ENCODE assay signal across 9 cellular contexts in the genomic region with DNA sequence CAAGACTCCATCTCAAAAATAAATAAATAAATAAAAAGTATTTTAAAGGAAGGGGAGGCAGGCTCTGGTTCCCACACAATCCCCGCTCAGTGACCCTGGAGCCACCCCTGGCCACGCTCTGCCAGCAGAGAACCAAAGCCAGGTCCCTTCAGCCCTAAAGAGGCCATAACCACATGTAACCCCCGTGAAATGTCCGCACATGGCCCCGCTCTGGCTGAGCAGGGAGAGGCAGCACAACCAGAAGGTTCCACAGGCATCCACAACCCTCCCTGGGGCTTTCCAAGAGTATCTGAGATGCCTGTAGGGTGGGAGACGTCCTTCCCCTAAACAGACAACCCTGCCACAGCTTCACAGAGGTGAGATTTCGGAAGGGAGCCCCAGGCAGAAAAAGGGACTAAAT. TPM values are rescaled to one million over a fixed set of nuclear protein-coding genes. Genes with fewer than 3 reads are reported as not detected.
DNase-seq lines count a peak whose midpoint lies in the region; ATAC-seq and TF ChIP-seq lines count a peak whose summit lies in the region.
"Had no signal": no experiment of that assay in that cellular context is flagged by ENCODE, and none has a peak within 500 bp of the region (broad histone marks: within the 10 kb centered on the region; RNA-seq: fewer than 3 reads in every experiment).

No MANE protein-coding gene starts in this region.

- no peak for DNase-seq in activated CD8-positive, alpha-beta T cell treated with anti-CD3 and anti-CD28 coated beads for 36 hours
- DNase-seq in right cardiac atrium (peak in 2 of 3 donors; percentile 27 to 33), SIG-M5 (lab: John Stamatoyannopoulos, UW) (no peak), hypothalamus (lab: John Stamatoyannopoulos, UW) (no peak), putamen (ENCODE audit: low spot score) (no peak)
- DNase-seq in stimulated activated effector memory CD8-positive, alpha-beta T cell treated with anti-CD3 and anti-CD28 coated beads, Interleukin-12 subunit alpha, Interleukin-12 subunit beta, amount 100 ng/mL, for 72 hours (ENCODE audit: low spot score in 2 of 2), result no peak
- DNase-seq: SW 1271 had no signal

- H3K4me1 ChIP-seq in HEK293 (ENCODE audit: control insufficient read depth, insufficient read depth, low read length) (peaks cover 17% of the 10 kb centered on the region), right cardiac atrium (ENCODE audit: control insufficient read depth, insufficient read depth, low read length) (peaks cover 13% of the 10 kb centered on the region)

- H3K27me3 Mint-ChIP-seq in activated CD8-positive, alpha-beta T cell treated with anti-CD3 and anti-CD28 coated beads for 36 hours, result no peaks in the 10 kb centered on the region

- POLR2A ChIA-PET in HEK293 (lab: Yijun Ruan, JAX), result interaction anchor here (1.1 to 2.9 kb wide), 7 partner anchors 11 to 346 kb away, joined by 4 to 21 read pairs (median 11); a partner anchor contains a TSS
- POLR2A ChIA-PET in activated CD8-positive, alpha-beta T cell treated with anti-CD3 and anti-CD28 coated beads for 36 hours (lab: Charles Lee), result interaction anchor here (0.6 to 4.0 kb wide), 3 partner anchors 12 to 377 kb away, joined by 3 to 40 read pairs (median 6); no protein-coding TSS in a partner anchor

- no peaks in the 10 kb centered on the region for H3K9me3 ChIP-seq in HEK293 (ENCODE audit: control insufficient read depth, insufficient read depth, low read depth, low read length)
- H3K9me3 ChIP-seq in right cardiac atrium (ENCODE audit: control insufficient read depth, low read length), result no peaks in the 10 kb centered on the region

- peak overlapping the region; percentile 73; the same call in 1 of the 2 replicates for H3K4me3 ChIP-seq in HEK293 (ENCODE audit: low read depth, low read length)
- peak overlapping the region; percentile 94 for H3K4me3 ChIP-seq in right cardiac atrium (ENCODE audit: low read length)

- H3K27ac ChIP-seq in HEK293 (ENCODE audit: extremely low read depth, low read depth, low read length), result no peak overlapping the region; the same call in 1 of the 2 replicates
- H3K27ac ChIP-seq in right cardiac atrium (ENCODE audit: low read length), result no peak overlapping the region

- H3K36me3 ChIP-seq in HEK293 (ENCODE audit: control insufficient read depth in 2 of 2, insufficient read depth in 1 of 2, low read length in 2 of 2), result peaks cover 0 to 24% of the 10 kb centered on the region in 2 experiments; a peak in 1 of 3 replicates

- WGBS in right cardiac atrium, result 76% methylated on average over 7 of the region's 7 CpGs

- H3K4me3 Mint-ChIP-seq in activated CD8-positive, alpha-beta T cell treated with anti-CD3 and anti-CD28 coated beads for 36 hours, result peak overlapping the region; percentile 97
- peak overlapping the region; percentile 90 for H3K4me3 Mint-ChIP-seq in stimulated activated effector memory CD8-positive, alpha-beta T cell treated with anti-CD3 and anti-CD28 coated beads, Interleukin-12 subunit alpha, Interleukin-12 subunit beta, amount 100 ng/mL, for 72 hours

- H3K36me3 Mint-ChIP-seq in activated CD8-positive, alpha-beta T cell treated with anti-CD3 and anti-CD28 coated beads for 36 hours (ENCODE audit: low read depth), result peaks cover 35% of the 10 kb centered on the region
- peaks cover 49% of the 10 kb centered on the region for H3K36me3 Mint-ChIP-seq in stimulated activated effector memory CD8-positive, alpha-beta T cell treated with anti-CD3 and anti-CD28 coated beads, Interleukin-12 subunit alpha, Interleukin-12 subunit beta, amount 100 ng/mL, for 72 hours

- ATAC-seq in activated CD8-positive, alpha-beta T cell treated with anti-CD3 and anti-CD28 coated beads for 36 hours, result no peak
- ATAC-seq in right cardiac atrium (no peak), GM18511 (IDR thresholded peaks at IDR 0.05; ENCODE audit: unreplicated experiment) (no peak)
- no peak for ATAC-seq in stimulated activated effector memory CD8-positive, alpha-beta T cell treated with anti-CD3 and anti-CD28 coated beads, Interleukin-12 subunit alpha, Interleukin-12 subunit beta, amount 100 ng/mL, for 72 hours

- no peaks in the 10 kb centered on the region for H3K9me3 Mint-ChIP-seq in activated CD8-positive, alpha-beta T cell treated with anti-CD3 and anti-CD28 coated beads for 36 hours
- no peaks in the 10 kb centered on the region for H3K9me3 Mint-ChIP-seq in stimulated activated effector memory CD8-positive, alpha-beta T cell treated with anti-CD3 and anti-CD28 coated beads, Interleukin-12 subunit alpha, Interleukin-12 subunit beta, amount 100 ng/mL, for 72 hours

- CTCF ChIA-PET in HEK293 (lab: Yijun Ruan, JAX), result interaction anchor here (0.6 kb wide), 1 partner anchor 220 kb away, joined by 5 read pairs; no protein-coding TSS in a partner anchor
- CTCF ChIA-PET in activated CD8-positive, alpha-beta T cell treated with anti-CD3 and anti-CD28 coated beads for 36 hours (lab: Charles Lee), result no interaction called here

- intact Hi-C loops in activated CD8-positive, alpha-beta T cell treated with anti-CD3 and anti-CD28 coated beads for 36 hours (cut with micrococcal nuclease), result no loop called here
- intact Hi-C loops in right cardiac atrium (cut with DNase I), result loop anchor here in 1 of 4 donors (10.0 kb wide), 1 partner anchor 326 kb away; no protein-coding TSS in a partner anchor

- TF ChIP-seq CTCF in HEK293 (tag by site-specific recombination; IDR thresholded peaks at IDR 0.05), result no peak
- no peak for TF ChIP-seq CTCF in activated CD8-positive, alpha-beta T cell treated with anti-CD3 and anti-CD28 coated beads for 36 hours (IDR thresholded peaks at IDR 0.05)

- peaks cover 27% of the 10 kb centered on the region for H3K4me1 Mint-ChIP-seq in activated CD8-positive, alpha-beta T cell treated with anti-CD3 and anti-CD28 coated beads for 36 hours (ENCODE audit: low read depth)
- H3K4me1 Mint-ChIP-seq in stimulated activated effector memory CD8-positive, alpha-beta T cell treated with anti-CD3 and anti-CD28 coated beads, Interleukin-12 subunit alpha, Interleukin-12 subunit beta, amount 100 ng/mL, for 72 hours, result peaks cover 47% of the 10 kb centered on the region

- H3K27ac Mint-ChIP-seq in activated CD8-positive, alpha-beta T cell treated with anti-CD3 and anti-CD28 coated beads for 36 hours, result peak overlapping the region; percentile 73
- H3K27ac Mint-ChIP-seq in stimulated activated effector memory CD8-positive, alpha-beta T cell treated with anti-CD3 and anti-CD28 coated beads, Interleukin-12 subunit alpha, Interleukin-12 subunit beta, amount 100 ng/mL, for 72 hours, result peak overlapping the region; percentile 94

- H3K27me3 ChIP-seq in right cardiac atrium (ENCODE audit: control insufficient read depth, insufficient read depth), result no peaks in the 10 kb centered on the region

TF ChIP-seq in HEK293, 187 proteins besides CTCF, POLR2A, EP300 and RAD21:
- TF ChIP-seq, protein P1, sequence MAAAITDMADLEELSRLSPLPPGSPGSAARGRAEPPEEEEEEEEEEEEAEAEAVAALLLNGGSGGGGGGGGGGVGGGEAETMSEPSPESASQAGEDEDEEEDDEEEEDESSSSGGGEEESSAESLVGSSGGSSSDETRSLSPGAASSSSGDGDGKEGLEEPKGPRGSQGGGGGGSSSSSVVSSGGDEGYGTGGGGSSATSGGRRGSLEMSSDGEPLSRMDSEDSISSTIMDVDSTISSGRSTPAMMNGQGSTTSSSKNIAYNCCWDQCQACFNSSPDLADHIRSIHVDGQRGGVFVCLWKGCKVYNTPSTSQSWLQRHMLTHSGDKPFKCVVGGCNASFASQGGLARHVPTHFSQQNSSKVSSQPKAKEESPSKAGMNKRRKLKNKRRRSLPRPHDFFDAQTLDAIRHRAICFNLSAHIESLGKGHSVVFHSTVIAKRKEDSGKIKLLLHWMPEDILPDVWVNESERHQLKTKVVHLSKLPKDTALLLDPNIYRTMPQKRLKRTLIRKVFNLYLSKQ (tag by site-specific recombination; IDR thresholded peaks at IDR 0.05; ENCODE audit: borderline replicate concordance), result no peak
- TF ChIP-seq ZNF600 (tag by site-specific recombination; IDR thresholded peaks at IDR 0.05), result peak; percentile 10; the same call in 1 of the 2 replicates

RNA-seq across cellular contexts. Expression of a gene that starts 1.4 kb away (rescaled TPM):
- 100 to 1,000 TPM; 349 to 350 TPM for total RNA-seq in activated CD8-positive, alpha-beta T cell treated with anti-CD3 and anti-CD28 coated beads for 36 hours
- 100 to 1,000 TPM; 299 to 395 (median 364) TPM for total RNA-seq in right cardiac atrium
- polyA plus RNA-seq in right cardiac atrium, result 340 TPM

RNA-seq across cellular contexts. Expression of a gene that starts 22.0 kb away (rescaled TPM):
- 10 to 100 TPM; 22.2 to 23.5 TPM for total RNA-seq in activated CD8-positive, alpha-beta T cell treated with anti-CD3 and anti-CD28 coated beads for 36 hours
- total RNA-seq in right cardiac atrium, result 1 to 10 TPM; 6.3 to 8.6 (median 7.4) TPM
- 7.9 TPM for polyA plus RNA-seq in right cardiac atrium

RNA-seq across cellular contexts. Expression of a gene that starts 28.0 kb away (rescaled TPM):
- total RNA-seq in activated CD8-positive, alpha-beta T cell treated with anti-CD3 and anti-CD28 coated beads for 36 hours, result 10 to 100 TPM; 67.8 to 68.3 TPM
- 10 to 100 TPM; 51.6 to 56.5 (median 52.8) TPM for total RNA-seq in right cardiac atrium
- polyA plus RNA-seq in right cardiac atrium, result 103 TPM

RNA-seq across cellular contexts. Expression of a gene that starts 58.9 kb away (rescaled TPM):
- 100 to 1,000 TPM; 375 to 376 TPM for total RNA-seq in activated CD8-positive, alpha-beta T cell treated with anti-CD3 and anti-CD28 coated beads for 36 hours
- total RNA-seq in right cardiac atrium, result 100 to 1,000 TPM; 151 to 202 (median 169) TPM
- 315 TPM for polyA plus RNA-seq in right cardiac atrium

Comparison
In these comparisons a context has a peak if more than half of its experiments do, and no peak if none do; other contexts are left out.
1. DNase-seq: peak in right cardiac atrium (2 of 3); none in activated CD8-positive, alpha-beta T cell treated with anti-CD3 and anti-CD28 coated beads for 36 hours (single experiment), stimulated activated effector memory CD8-positive, alpha-beta T cell treated with anti-CD3 and anti-CD28 coated beads, Interleukin-12 subunit alpha, Interleukin-12 subunit beta, amount 100 ng/mL, for 72 hours (0 of 2), SIG-M5 (single experiment), hypothalamus (0 of 51) and putamen (single experiment).